ENCODE assay signal across 15 cellular contexts in the genomic region with DNA sequence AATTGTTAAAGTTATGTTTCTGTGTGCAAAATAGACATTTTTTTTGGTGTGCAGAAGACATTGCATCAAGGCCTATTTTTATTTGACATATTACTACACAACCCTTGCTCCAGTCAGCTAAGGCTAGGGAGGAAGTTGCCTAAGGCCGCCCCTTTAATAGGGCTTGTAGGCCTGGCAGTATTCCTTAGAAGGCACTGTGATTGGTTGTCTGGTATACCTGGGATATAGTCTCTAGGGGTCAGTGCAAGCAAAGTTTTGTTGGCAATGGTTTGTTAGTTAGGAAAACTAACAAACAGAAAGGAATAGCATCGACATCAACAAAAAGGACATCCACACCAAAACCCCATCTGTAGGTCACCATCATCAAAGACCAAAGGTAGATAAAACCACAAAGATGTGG. TPM values are rescaled to one million over a fixed set of nuclear protein-coding genes. Genes with fewer than 3 reads are reported as not detected.
A peak's percentile ranks its signal among the peaks of the same experiment; 100 is the strongest.
DNase-seq lines count a peak whose midpoint lies in the region; ATAC-seq and TF ChIP-seq lines count a peak whose summit lies in the region.
"Had no signal": no experiment of that assay in that cellular context is flagged by ENCODE, and none has a peak within 500 bp of the region (broad histone marks: within the 10 kb centered on the region; RNA-seq: fewer than 3 reads in every experiment).

No MANE protein-coding gene starts in this region.

- H3K36me3 Mint-ChIP-seq in CD14-positive monocyte, result peaks cover 6 to 20% of the 10 kb centered on the region in 2 donors
- H3K36me3 Mint-ChIP-seq: type B pancreatic cell had no signal

- H3K4me3 Mint-ChIP-seq in CD14-positive monocyte, result no peak overlapping the region
- H3K4me3 Mint-ChIP-seq: type B pancreatic cell had no signal

- no peaks in the 10 kb centered on the region for H3K27me3 Mint-ChIP-seq in CD14-positive monocyte (ENCODE audit: low read depth in 3 of 3)
- H3K27me3 Mint-ChIP-seq: type B pancreatic cell had no signal

- intact Hi-C loops in CD14-positive monocyte (cut with micrococcal nuclease) (no loop called here), Right ventricle myocardium superior (cut with DNase I) (no loop called here)

- TF ChIP-seq CTCF in foreskin fibroblast (IDR thresholded peaks at IDR 0.05; ENCODE audit: low read depth, low read length) (no peak), CD14-positive monocyte (IDR thresholded peaks at IDR 0.05) (no peak)

- DNase-seq in ACHN (peak; percentile 24), HCEC 1CT (peak; percentile 48), SK-MEL-5 (ENCODE audit: low read depth, low spot score) (peak; percentile 81), foreskin fibroblast (peak; percentile 42 to 59), CD14-positive monocyte (ENCODE audit: low spot score) (no peak), Right ventricle myocardium superior (no peak), NCI-H1694 treated with DMSO at 0.1 percent for 48 hours (lab: John Stamatoyannopoulos, UW) (no peak)
- DNase-seq: NCI-H1092; stimulated activated CD4-positive, alpha-beta T cell treated with anti-CD3 and anti-CD28 coated beads, Interleukin-2, amount 100 ng/mL, for 24 hours had no signal

- no peak for ATAC-seq in HG03159 (IDR thresholded peaks at IDR 0.05; ENCODE audit: unreplicated experiment)
- no peak for ATAC-seq in Right ventricle myocardium superior (ENCODE audit: poor library complexity)

- no peak overlapping the region for H3K4me3 ChIP-seq in foreskin fibroblast (ENCODE audit: low read depth in 1 of 2, low read length in 2 of 2)
- H3K4me3 ChIP-seq: BLaER1 treated with 17β-estradiol and CSF1 and Interleukin-3, amounts not matched to agents 10 nM and 100 nM had no signal

- H3K27ac Mint-ChIP-seq in CD14-positive monocyte, result peak overlapping the region in 1 of 7 donors; percentile 4
- H3K27ac Mint-ChIP-seq: activated T-helper 2 cell treated with anti-CD3 and anti-CD28 coated beads, Interferon-gamma antibody, Interleukin-2, Interleukin-4, amounts not matched to agents 10 μg/mL and 5 μg/mL and 100 μg/mL, durations not matched to agents 14 hours and 24 hours and 36 hours; type B pancreatic cell had no signal

- H3K9me3 Mint-ChIP-seq in CD14-positive monocyte, result peaks cover 0 to 2% (median 0%) of the 10 kb centered on the region in 7 donors
- H3K9me3 Mint-ChIP-seq: activated T-helper 2 cell treated with anti-CD3 and anti-CD28 coated beads, Interferon-gamma antibody, Interleukin-2, Interleukin-4, amounts not matched to agents 10 μg/mL and 5 μg/mL and 100 μg/mL, durations not matched to agents 14 hours and 24 hours and 36 hours; type B pancreatic cell had no signal

- in situ Hi-C loops in ACHN (cut with HindIII; ENCODE audit: low pct_ligation_motif_present, low pct_unique_long_range_greater_than_20kb, low sequenced_read_pairs), result no loop called here
- in situ Hi-C loops in SK-MEL-5 (cut with HindIII; ENCODE audit: low pct_unique_long_range_greater_than_20kb, low sequenced_read_pairs), result no loop called here

- H3K4me1 Mint-ChIP-seq in CD14-positive monocyte, result peaks cover 5% of the 10 kb centered on the region

RNA-seq across cellular contexts. Expression of a gene that starts 16.9 kb away (rescaled TPM):
- total RNA-seq in SK-MEL-5 (2014; rRNA removed; shearing (Covaris generic)), result 1.2 and 1.7 TPM in 2 replicates
- 0.87 and 1.6 TPM in 2 replicates for polyA plus RNA-seq in SK-MEL-5 (2015; cell fraction: cytosol; rRNA removed)
- polyA plus RNA-seq in SK-MEL-5 (2015; cell fraction: nucleus; rRNA removed), result 4.0 and 7.2 TPM in 2 replicates
- polyA plus RNA-seq in CD14-positive monocyte, result under 1 TPM; 0.28 to 0.32 TPM
- 0.24 TPM for total RNA-seq in Right ventricle myocardium superior

RNA-seq across cellular contexts. Expression of a gene that starts 35.1 kb away (rescaled TPM):
- total RNA-seq in SK-MEL-5 (2014; rRNA removed; shearing (Covaris generic)), result not detected in 2 replicates
- polyA plus RNA-seq in SK-MEL-5 (2015; cell fraction: cytosol; rRNA removed), result not detected in 2 replicates
- not detected in 2 replicates for polyA plus RNA-seq in SK-MEL-5 (2015; cell fraction: nucleus; rRNA removed)
- not detected for polyA plus RNA-seq in CD14-positive monocyte
- total RNA-seq in Right ventricle myocardium superior, result 0.35 TPM
- total RNA-seq: activated T-helper 2 cell treated with anti-CD3 and anti-CD28 coated beads, Interferon-gamma antibody, Interleukin-2, Interleukin-4, amounts not matched to agents 10 μg/mL and 5 μg/mL and 100 μg/mL, durations not matched to agents 14 hours and 24 hours and 36 hours; T-helper 1 cell treated with Interleukin-12 subunit alpha and Interleukin-12 subunit beta and Interleukin-4 antibody, amounts not matched to agents 30 ng/mL and 1 ng/mL, for 36 hours had no signal

RNA-seq across cellular contexts. Expression of a gene that starts 51.9 kb away (rescaled TPM):
- total RNA-seq in SK-MEL-5 (2014; rRNA removed; shearing (Covaris generic)), result not detected in 2 replicates
- not detected in 2 replicates for polyA plus RNA-seq in SK-MEL-5 (2015; cell fraction: cytosol; rRNA removed)
- not detected in 2 replicates for polyA plus RNA-seq in SK-MEL-5 (2015; cell fraction: nucleus; rRNA removed)
- polyA plus RNA-seq in CD14-positive monocyte, result not detected
- not detected for total RNA-seq in Right ventricle myocardium superior
- total RNA-seq: activated T-helper 2 cell treated with anti-CD3 and anti-CD28 coated beads, Interferon-gamma antibody, Interleukin-2, Interleukin-4, amounts not matched to agents 10 μg/mL and 5 μg/mL and 100 μg/mL, durations not matched to agents 14 hours and 24 hours and 36 hours; mononuclear cell; T-helper 1 cell treated with Interleukin-12 subunit alpha and Interleukin-12 subunit beta and Interleukin-4 antibody, amounts not matched to agents 30 ng/mL and 1 ng/mL, for 36 hours had no signal

Comparison
In these comparisons a context has a peak if more than half of its experiments do, and no peak if none do; other contexts are left out.
1. DNase-seq: peak in ACHN (single experiment), HCEC 1CT (single experiment), SK-MEL-5 (single experiment) and foreskin fibroblast (2 of 2); none in CD14-positive monocyte (single experiment), Right ventricle myocardium superior (single experiment) and NCI-H1694 treated with DMSO at 0.1 percent for 48 hours (single experiment).